ENCODE assay signal across 1 cellular context in genomic region chr16:8848231-8848938, GRCh38.
TF ChIP-seq lines count a peak whose summit lies in the region.

No MANE protein-coding gene starts in this region.

TF ChIP-seq in SK-N-SH treated with all-trans-retinoic acid at 6 μM for 48 hours, 23 proteins besides CTCF, POLR2A, EP300 and RAD21 (continued from another document):
- TF ChIP-seq, protein P1, sequence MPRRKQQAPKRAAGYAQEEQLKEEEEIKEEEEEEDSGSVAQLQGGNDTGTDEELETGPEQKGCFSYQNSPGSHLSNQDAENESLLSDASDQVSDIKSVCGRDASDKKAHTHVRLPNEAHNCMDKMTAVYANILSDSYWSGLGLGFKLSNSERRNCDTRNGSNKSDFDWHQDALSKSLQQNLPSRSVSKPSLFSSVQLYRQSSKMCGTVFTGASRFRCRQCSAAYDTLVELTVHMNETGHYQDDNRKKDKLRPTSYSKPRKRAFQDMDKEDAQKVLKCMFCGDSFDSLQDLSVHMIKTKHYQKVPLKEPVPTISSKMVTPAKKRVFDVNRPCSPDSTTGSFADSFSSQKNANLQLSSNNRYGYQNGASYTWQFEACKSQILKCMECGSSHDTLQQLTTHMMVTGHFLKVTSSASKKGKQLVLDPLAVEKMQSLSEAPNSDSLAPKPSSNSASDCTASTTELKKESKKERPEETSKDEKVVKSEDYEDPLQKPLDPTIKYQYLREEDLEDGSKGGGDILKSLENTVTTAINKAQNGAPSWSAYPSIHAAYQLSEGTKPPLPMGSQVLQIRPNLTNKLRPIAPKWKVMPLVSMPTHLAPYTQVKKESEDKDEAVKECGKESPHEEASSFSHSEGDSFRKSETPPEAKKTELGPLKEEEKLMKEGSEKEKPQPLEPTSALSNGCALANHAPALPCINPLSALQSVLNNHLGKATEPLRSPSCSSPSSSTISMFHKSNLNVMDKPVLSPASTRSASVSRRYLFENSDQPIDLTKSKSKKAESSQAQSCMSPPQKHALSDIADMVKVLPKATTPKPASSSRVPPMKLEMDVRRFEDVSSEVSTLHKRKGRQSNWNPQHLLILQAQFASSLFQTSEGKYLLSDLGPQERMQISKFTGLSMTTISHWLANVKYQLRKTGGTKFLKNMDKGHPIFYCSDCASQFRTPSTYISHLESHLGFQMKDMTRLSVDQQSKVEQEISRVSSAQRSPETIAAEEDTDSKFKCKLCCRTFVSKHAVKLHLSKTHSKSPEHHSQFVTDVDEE (CRISPR knock-in tag; IDR thresholded peaks at IDR 0.05): no peak
- no peak for TF ChIP-seq ZNF8 (CRISPR knock-in tag; IDR thresholded peaks at IDR 0.05)
- no peak for TF ChIP-seq OSR1 (CRISPR knock-in tag; IDR thresholded peaks at IDR 0.05)
- TF ChIP-seq, protein P2, sequence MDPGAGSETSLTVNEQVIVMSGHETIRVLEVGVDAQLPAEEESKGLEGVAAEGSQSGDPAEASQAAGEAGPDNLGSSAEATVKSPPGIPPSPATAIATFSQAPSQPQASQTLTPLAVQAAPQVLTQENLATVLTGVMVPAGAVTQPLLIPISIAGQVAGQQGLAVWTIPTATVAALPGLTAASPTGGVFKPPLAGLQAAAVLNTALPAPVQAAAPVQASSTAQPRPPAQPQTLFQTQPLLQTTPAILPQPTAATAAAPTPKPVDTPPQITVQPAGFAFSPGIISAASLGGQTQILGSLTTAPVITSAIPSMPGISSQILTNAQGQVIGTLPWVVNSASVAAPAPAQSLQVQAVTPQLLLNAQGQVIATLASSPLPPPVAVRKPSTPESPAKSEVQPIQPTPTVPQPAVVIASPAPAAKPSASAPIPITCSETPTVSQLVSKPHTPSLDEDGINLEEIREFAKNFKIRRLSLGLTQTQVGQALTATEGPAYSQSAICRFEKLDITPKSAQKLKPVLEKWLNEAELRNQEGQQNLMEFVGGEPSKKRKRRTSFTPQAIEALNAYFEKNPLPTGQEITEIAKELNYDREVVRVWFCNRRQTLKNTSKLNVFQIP (CRISPR knock-in tag; IDR thresholded peaks at IDR 0.05; ENCODE audit: borderline replicate concordance, low read depth): no peak
- TF ChIP-seq, protein P3, sequence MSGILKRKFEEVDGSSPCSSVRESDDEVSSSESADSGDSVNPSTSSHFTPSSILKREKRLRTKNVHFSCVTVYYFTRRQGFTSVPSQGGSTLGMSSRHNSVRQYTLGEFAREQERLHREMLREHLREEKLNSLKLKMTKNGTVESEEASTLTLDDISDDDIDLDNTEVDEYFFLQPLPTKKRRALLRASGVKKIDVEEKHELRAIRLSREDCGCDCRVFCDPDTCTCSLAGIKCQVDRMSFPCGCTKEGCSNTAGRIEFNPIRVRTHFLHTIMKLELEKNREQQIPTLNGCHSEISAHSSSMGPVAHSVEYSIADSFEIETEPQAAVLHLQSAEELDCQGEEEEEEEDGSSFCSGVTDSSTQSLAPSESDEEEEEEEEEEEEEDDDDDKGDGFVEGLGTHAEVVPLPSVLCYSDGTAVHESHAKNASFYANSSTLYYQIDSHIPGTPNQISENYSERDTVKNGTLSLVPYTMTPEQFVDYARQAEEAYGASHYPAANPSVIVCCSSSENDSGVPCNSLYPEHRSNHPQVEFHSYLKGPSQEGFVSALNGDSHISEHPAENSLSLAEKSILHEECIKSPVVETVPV (CRISPR knock-in tag; IDR thresholded peaks at IDR 0.05): no peak
- TF ChIP-seq, protein P4, sequence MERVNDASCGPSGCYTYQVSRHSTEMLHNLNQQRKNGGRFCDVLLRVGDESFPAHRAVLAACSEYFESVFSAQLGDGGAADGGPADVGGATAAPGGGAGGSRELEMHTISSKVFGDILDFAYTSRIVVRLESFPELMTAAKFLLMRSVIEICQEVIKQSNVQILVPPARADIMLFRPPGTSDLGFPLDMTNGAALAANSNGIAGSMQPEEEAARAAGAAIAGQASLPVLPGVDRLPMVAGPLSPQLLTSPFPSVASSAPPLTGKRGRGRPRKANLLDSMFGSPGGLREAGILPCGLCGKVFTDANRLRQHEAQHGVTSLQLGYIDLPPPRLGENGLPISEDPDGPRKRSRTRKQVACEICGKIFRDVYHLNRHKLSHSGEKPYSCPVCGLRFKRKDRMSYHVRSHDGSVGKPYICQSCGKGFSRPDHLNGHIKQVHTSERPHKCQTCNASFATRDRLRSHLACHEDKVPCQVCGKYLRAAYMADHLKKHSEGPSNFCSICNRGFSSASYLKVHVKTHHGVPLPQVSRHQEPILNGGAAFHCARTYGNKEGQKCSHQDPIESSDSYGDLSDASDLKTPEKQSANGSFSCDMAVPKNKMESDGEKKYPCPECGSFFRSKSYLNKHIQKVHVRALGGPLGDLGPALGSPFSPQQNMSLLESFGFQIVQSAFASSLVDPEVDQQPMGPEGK (CRISPR knock-in tag; IDR thresholded peaks at IDR 0.05; ENCODE audit: borderline replicate concordance): no peak
- TF ChIP-seq TOX (CRISPR knock-in tag; IDR thresholded peaks at IDR 0.05; ENCODE audit: borderline replicate concordance): no peak
- no peak for TF ChIP-seq RARB (CRISPR knock-in tag; IDR thresholded peaks at IDR 0.05)
- no peak for TF ChIP-seq ISL1 (CRISPR knock-in tag; IDR thresholded peaks at IDR 0.05)
